ENCODE assay signal across 8 cellular contexts in the genomic region with DNA sequence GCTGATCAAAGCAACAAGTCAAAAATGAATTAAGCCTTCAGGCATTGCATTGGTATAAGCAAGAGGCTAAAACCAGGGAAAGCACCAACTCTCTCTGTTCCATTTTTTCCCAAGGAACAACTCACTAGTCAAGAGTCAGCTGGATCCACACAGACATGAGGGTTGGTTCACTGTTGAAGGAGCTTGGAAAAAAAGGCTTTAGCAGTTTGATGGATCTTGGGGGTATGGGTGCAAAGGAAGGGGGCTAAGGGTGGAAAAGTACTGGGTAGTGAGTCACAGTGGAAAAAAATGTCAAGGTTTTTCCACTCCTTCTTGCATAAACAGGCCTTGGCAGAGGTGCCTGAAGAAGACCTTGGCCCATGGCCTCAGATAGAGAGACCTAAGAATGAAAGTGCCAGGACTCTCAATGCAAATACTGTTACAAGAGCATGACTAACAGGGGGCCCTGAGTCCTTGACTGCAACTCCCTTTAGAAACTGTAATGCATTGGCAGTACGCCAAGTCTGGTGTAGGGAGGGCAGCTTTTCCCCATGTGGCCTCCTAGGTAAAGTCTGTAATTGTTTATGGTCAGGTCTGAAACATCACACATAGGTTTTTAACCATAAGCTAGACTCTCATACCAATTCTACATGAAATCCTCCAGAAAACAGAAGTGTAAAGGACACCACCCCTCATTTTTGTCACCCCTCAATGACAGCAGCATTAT. TPM values are rescaled to one million over a fixed set of nuclear protein-coding genes. Genes with fewer than 3 reads are reported as not detected.
DNase-seq lines count a peak whose midpoint lies in the region; ATAC-seq and TF ChIP-seq lines count a peak whose summit lies in the region.

No MANE protein-coding gene starts in this region.

- ATAC-seq in GM18517 (IDR thresholded peaks at IDR 0.05; ENCODE audit: unreplicated experiment) = peak; percentile 98

- POLR2A ChIA-PET in HEK293 (lab: Yijun Ruan, JAX) = no interaction called here

- CTCF ChIA-PET in HEK293 (lab: Yijun Ruan, JAX) = interaction anchor here (0.7 kb wide), 1 partner anchor 1031 kb away, joined by 7 read pairs; no protein-coding TSS in a partner anchor

- H3K4me2 ChIP-seq in Karpas-422 (ENCODE audit: low read depth, low read length, poor library complexity, severe bottlenecking) = peak overlapping the region; percentile 51

- H3K27me3 ChIP-seq in Karpas-422 (ENCODE audit: low read length) (no peaks in the 10 kb centered on the region), SJSA1 (replicated peaks) (no peaks in the 10 kb centered on the region), tibial artery (no peaks in the 10 kb centered on the region)

- peak overlapping the region; percentile 37; the same call in 1 of the 2 replicates for H3K9ac ChIP-seq in Karpas-422 (ENCODE audit: low read length)

- H3K36me3 ChIP-seq in HEK293 (ENCODE audit: control insufficient read depth in 2 of 2, insufficient read depth in 1 of 2, low read length in 2 of 2) = peaks cover 12 to 57% of the 10 kb centered on the region in 2 experiments
- peaks cover 21% of the 10 kb centered on the region; the same call in 1 of the 2 replicates for H3K36me3 ChIP-seq in Karpas-422 (ENCODE audit: insufficient read depth, low read length)
- H3K36me3 ChIP-seq in SJSA1 = peaks cover 22% of the 10 kb centered on the region
- peaks cover 48 to 78% (median 53%) of the 10 kb centered on the region in 3 donors for H3K36me3 ChIP-seq in tibial artery

- H3K27ac ChIP-seq in HEK293 (ENCODE audit: extremely low read depth, low read depth, low read length) = peak overlapping the region; percentile 38; the same call in 1 of the 2 replicates
- peak overlapping the region; percentile 70 for H3K27ac ChIP-seq in Karpas-422 (ENCODE audit: low read length)
- H3K27ac ChIP-seq in SJSA1 = no peak overlapping the region
- no peak overlapping the region for H3K27ac ChIP-seq in tibial artery

- intact Hi-C loops in tibial artery (cut with DNase I; ENCODE audit: low total_unique reads) = no loop called here

- H2AFZ ChIP-seq in Karpas-422 (ENCODE audit: low read length) = no peak overlapping the region

- H3K4me3 ChIP-seq in HEK293 (ENCODE audit: low read depth, low read length) (no peak overlapping the region), Karpas-422 (ENCODE audit: low read length) (peak overlapping the region; percentile 32; the same call in 1 of the 2 replicates), SJSA1 (no peak overlapping the region), epithelial cell of esophagus (ENCODE audit: low read length) (no peak overlapping the region), tibial artery (no peak overlapping the region)

- H3K9me3 ChIP-seq in HEK293 (ENCODE audit: control insufficient read depth, insufficient read depth, low read depth, low read length) (no peaks in the 10 kb centered on the region), Karpas-422 (ENCODE audit: low read length) (no peaks in the 10 kb centered on the region), SJSA1 (replicated peaks) (no peaks in the 10 kb centered on the region), tibial artery (no peaks in the 10 kb centered on the region)

- DNase-seq in Karpas-422 (peak; percentile 92), SJSA1 (ENCODE audit: low read depth in 1 of 2, low spot score in 2 of 2) (peak; percentile 46 to 73), epithelial cell of esophagus (ENCODE audit: low read depth) (peak; percentile 91), tibial artery (no peak)
- peak; percentile 72 for DNase-seq in stimulated activated CD4-positive, alpha-beta T cell treated with anti-CD3 and anti-CD28 coated beads, Interleukin-4, amount 100 ng/mL, for 24 hours
- no peak for DNase-seq in activated CD4-positive, CD25-positive, alpha-beta regulatory T cell (lab: John Stamatoyannopoulos, UW)

- no peaks in the 10 kb centered on the region for H3K9me2 ChIP-seq in Karpas-422 (replicated peaks; ENCODE audit: insufficient read depth, low read length)

- H3K79me2 ChIP-seq in Karpas-422 (ENCODE audit: low read length) = peaks cover 14% of the 10 kb centered on the region

- TF ChIP-seq CTCF in HEK293 (tag by site-specific recombination; IDR thresholded peaks at IDR 0.05) (no peak), epithelial cell of esophagus (IDR thresholded peaks at IDR 0.05; ENCODE audit: insufficient read depth, low read depth, low read length, missing control alignments) (no peak), tibial artery (IDR thresholded peaks at IDR 0.05) (no peak)

- no peaks in the 10 kb centered on the region for H4K20me1 ChIP-seq in Karpas-422 (ENCODE audit: insufficient read depth, low read depth, low read length)

- H3K4me1 ChIP-seq in HEK293 (ENCODE audit: control insufficient read depth, insufficient read depth, low read length) (0 out of 2 replicates have a peak, but pooled peaks cover 2% of the 10 kb centered on the region), Karpas-422 (ENCODE audit: low read length) (peaks cover 19% of the 10 kb centered on the region), SJSA1 (replicated peaks) (peaks cover 10% of the 10 kb centered on the region), tibial artery (no peaks in the 10 kb centered on the region)

TF ChIP-seq in HEK293, 187 proteins besides CTCF, POLR2A, EP300 and RAD21 (continues in another document):
- TF ChIP-seq EGR2 (tag by site-specific recombination; IDR thresholded peaks at IDR 0.05; ENCODE audit: low read depth) (no peak), ZNF660 (tag by site-specific recombination; IDR thresholded peaks at IDR 0.05) (peak; percentile 96), ZNF175 (tag by site-specific recombination; IDR thresholded peaks at IDR 0.05) (no peak), ZNF184 (tag by site-specific recombination; IDR thresholded peaks at IDR 0.05) (peak; percentile 60; the same call in 1 of the 2 replicates)
- TF ChIP-seq, protein P1, sequence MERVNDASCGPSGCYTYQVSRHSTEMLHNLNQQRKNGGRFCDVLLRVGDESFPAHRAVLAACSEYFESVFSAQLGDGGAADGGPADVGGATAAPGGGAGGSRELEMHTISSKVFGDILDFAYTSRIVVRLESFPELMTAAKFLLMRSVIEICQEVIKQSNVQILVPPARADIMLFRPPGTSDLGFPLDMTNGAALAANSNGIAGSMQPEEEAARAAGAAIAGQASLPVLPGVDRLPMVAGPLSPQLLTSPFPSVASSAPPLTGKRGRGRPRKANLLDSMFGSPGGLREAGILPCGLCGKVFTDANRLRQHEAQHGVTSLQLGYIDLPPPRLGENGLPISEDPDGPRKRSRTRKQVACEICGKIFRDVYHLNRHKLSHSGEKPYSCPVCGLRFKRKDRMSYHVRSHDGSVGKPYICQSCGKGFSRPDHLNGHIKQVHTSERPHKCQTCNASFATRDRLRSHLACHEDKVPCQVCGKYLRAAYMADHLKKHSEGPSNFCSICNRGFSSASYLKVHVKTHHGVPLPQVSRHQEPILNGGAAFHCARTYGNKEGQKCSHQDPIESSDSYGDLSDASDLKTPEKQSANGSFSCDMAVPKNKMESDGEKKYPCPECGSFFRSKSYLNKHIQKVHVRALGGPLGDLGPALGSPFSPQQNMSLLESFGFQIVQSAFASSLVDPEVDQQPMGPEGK (tag by site-specific recombination; IDR thresholded peaks at IDR 0.05) = no peak
- TF ChIP-seq, protein P2, sequence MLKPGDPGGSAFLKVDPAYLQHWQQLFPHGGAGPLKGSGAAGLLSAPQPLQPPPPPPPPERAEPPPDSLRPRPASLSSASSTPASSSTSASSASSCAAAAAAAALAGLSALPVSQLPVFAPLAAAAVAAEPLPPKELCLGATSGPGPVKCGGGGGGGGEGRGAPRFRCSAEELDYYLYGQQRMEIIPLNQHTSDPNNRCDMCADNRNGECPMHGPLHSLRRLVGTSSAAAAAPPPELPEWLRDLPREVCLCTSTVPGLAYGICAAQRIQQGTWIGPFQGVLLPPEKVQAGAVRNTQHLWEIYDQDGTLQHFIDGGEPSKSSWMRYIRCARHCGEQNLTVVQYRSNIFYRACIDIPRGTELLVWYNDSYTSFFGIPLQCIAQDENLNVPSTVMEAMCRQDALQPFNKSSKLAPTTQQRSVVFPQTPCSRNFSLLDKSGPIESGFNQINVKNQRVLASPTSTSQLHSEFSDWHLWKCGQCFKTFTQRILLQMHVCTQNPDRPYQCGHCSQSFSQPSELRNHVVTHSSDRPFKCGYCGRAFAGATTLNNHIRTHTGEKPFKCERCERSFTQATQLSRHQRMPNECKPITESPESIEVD (tag by site-specific recombination; IDR thresholded peaks at IDR 0.05) = no peak
- TF ChIP-seq, protein P3, sequence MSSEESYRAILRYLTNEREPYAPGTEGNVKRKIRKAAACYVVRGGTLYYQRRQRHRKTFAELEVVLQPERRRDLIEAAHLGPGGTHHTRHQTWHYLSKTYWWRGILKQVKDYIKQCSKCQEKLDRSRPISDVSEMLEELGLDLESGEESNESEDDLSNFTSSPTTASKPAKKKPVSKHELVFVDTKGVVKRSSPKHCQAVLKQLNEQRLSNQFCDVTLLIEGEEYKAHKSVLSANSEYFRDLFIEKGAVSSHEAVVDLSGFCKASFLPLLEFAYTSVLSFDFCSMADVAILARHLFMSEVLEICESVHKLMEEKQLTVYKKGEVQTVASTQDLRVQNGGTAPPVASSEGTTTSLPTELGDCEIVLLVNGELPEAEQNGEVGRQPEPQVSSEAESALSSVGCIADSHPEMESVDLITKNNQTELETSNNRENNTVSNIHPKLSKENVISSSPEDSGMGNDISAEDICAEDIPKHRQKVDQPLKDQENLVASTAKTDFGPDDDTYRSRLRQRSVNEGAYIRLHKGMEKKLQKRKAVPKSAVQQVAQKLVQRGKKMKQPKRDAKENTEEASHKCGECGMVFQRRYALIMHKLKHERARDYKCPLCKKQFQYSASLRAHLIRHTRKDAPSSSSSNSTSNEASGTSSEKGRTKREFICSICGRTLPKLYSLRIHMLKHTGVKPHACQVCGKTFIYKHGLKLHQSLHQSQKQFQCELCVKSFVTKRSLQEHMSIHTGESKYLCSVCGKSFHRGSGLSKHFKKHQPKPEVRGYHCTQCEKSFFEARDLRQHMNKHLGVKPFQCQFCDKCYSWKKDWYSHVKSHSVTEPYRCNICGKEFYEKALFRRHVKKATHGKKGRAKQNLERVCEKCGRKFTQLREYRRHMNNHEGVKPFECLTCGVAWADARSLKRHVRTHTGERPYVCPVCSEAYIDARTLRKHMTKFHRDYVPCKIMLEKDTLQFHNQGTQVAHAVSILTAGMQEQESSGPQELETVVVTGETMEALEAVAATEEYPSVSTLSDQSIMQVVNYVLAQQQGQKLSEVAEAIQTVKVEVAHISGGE (tag by site-specific recombination; conservative IDR thresholded peaks at IDR 0.05; ENCODE audit: low read depth) = no peak

RNA-seq across cellular contexts. Expression of a gene that starts 23.7 kb away (rescaled TPM):
- not detected in 2 replicates for total RNA-seq in Karpas-422 (2014; rRNA removed; shearing (Covaris generic); ENCODE audit: low replicate concordance)
- total RNA-seq in SJSA1 (2014; rRNA removed; shearing (Covaris generic)) = not detected in 2 replicates

RNA-seq across cellular contexts. Expression of a gene that starts 30.0 kb away (rescaled TPM):
- not detected in 2 replicates for total RNA-seq in Karpas-422 (2014; rRNA removed; shearing (Covaris generic); ENCODE audit: low replicate concordance)
- total RNA-seq in SJSA1 (2014; rRNA removed; shearing (Covaris generic)) = not detected in 2 replicates

RNA-seq across cellular contexts. Expression of a gene that starts 48.1 kb away (rescaled TPM):
- 41.4 and 60.3 TPM in 2 replicates for total RNA-seq in Karpas-422 (2014; rRNA removed; shearing (Covaris generic); ENCODE audit: low replicate concordance)
- 25.2 and 26.7 TPM in 2 replicates for total RNA-seq in SJSA1 (2014; rRNA removed; shearing (Covaris generic))

RNA-seq across cellular contexts. Expression of a gene that starts 48.4 kb away (rescaled TPM):
- total RNA-seq in Karpas-422 (2014; rRNA removed; shearing (Covaris generic); ENCODE audit: low replicate concordance) = 9.5 and 22.5 TPM in 2 replicates
- total RNA-seq in SJSA1 (2014; rRNA removed; shearing (Covaris generic)) = 2.3 and 6.9 TPM in 2 replicates

Comparison
In these comparisons a context has a peak if more than half of its experiments do, and no peak if none do; other contexts are left out.
1. H3K27ac ChIP-seq: peak in HEK293 (single experiment) and Karpas-422 (single experiment); none in SJSA1 (single experiment) and tibial artery (0 of 2).
2. DNase-seq: peak in Karpas-422 (single experiment), SJSA1 (2 of 2), epithelial cell of esophagus (single experiment) and stimulated activated CD4-positive, alpha-beta T cell treated with anti-CD3 and anti-CD28 coated beads, Interleukin-4, amount 100 ng/mL, for 24 hours (single experiment); none in tibial artery (0 of 2) and activated CD4-positive, CD25-positive, alpha-beta regulatory T cell (0 of 4).